ENCODE assay signal across 10 cellular contexts in genomic region chr11:65591939-65592814, GRCh38. TPM values are rescaled to one million over a fixed set of nuclear protein-coding genes. Genes with fewer than 3 reads are reported as not detected.
DNase-seq lines count a peak whose midpoint lies in the region; ATAC-seq and TF ChIP-seq lines count a peak whose summit lies in the region.
"Had no signal": no experiment of that assay in that cellular context is flagged by ENCODE, and none has a peak within 500 bp of the region (broad histone marks: within the 10 kb centered on the region; RNA-seq: fewer than 3 reads in every experiment).

No MANE protein-coding gene starts in this region.

- H3K27ac ChIP-seq in mucosa of rectum (ENCODE audit: low read depth in 2 of 2, low read length in 2 of 2): peak overlapping the region; percentile 44 to 48
- no peak overlapping the region for H3K27ac ChIP-seq in upper lobe of right lung
- no peak overlapping the region for H3K27ac ChIP-seq in substantia nigra (ENCODE audit: low read depth, low read length, poor library complexity, severe bottlenecking)

- intact Hi-C loops in left cardiac atrium (cut with DNase I): loop anchor here in 1 of 2 donors (10.0 kb wide), 1 partner anchor 47 kb away; no protein-coding TSS in a partner anchor
- intact Hi-C loops in upper lobe of right lung (cut with DNase I): no loop called here
- intact Hi-C loops in activated T-helper 2 cell treated with anti-CD3 and anti-CD28 coated beads, Interferon-gamma antibody, Interleukin-2, Interleukin-4, amounts not matched to agents 10 μg/mL and 5 μg/mL and 100 μg/mL, durations not matched to agents 14 hours and 24 hours and 36 hours (cut with micrococcal nuclease): no loop called here

- H3K36me3 ChIP-seq in mucosa of rectum (ENCODE audit: control insufficient read depth in 2 of 2, insufficient read depth in 2 of 2, low read length in 2 of 2): peaks cover 4 to 14% of the 10 kb centered on the region in 2 donors
- H3K36me3 ChIP-seq in upper lobe of right lung: peaks cover 27% of the 10 kb centered on the region

- DNase-seq in astrocyte of the spinal cord (ENCODE audit: low read depth, low spot score) (peak; percentile 83), left cardiac atrium (peak; percentile 77), upper lobe of right lung (peak; percentile 69), activated T-cell treated with anti-CD3 and anti-CD28 coated beads for 4 hours (no peak), substantia nigra (lab: John Stamatoyannopoulos, UW) (no peak)
- DNase-seq in activated T-helper 2 cell treated with anti-CD3 and anti-CD28 coated beads, Interferon-gamma antibody, Interleukin-2, Interleukin-4, amounts not matched to agents 10 μg/mL and 5 μg/mL and 100 μg/mL, durations not matched to agents 14 hours and 24 hours and 36 hours (ENCODE audit: low spot score): no peak
- DNase-seq: effector CD8-positive, alpha-beta T cell; Kasumi-1 had no signal

- peaks cover 34% of the 10 kb centered on the region for H3K4me1 Mint-ChIP-seq in activated T-helper 2 cell treated with anti-CD3 and anti-CD28 coated beads, Interferon-gamma antibody, Interleukin-2, Interleukin-4, amounts not matched to agents 10 μg/mL and 5 μg/mL and 100 μg/mL, durations not matched to agents 14 hours and 24 hours and 36 hours (ENCODE audit: low read depth)

- no peaks in the 10 kb centered on the region for H3K9me3 ChIP-seq in mucosa of rectum (ENCODE audit: control insufficient read depth in 2 of 2, low read length in 2 of 2)
- no peaks in the 10 kb centered on the region for H3K9me3 ChIP-seq in upper lobe of right lung

- H3K4me1 ChIP-seq in mucosa of rectum (ENCODE audit: control insufficient read depth in 2 of 2, insufficient read depth in 2 of 2, low read length in 2 of 2): peaks cover 25% of the 10 kb centered on the region in 2 donors
- peaks cover 13% of the 10 kb centered on the region for H3K4me1 ChIP-seq in upper lobe of right lung

- H3K27ac Mint-ChIP-seq in activated T-helper 2 cell treated with anti-CD3 and anti-CD28 coated beads, Interferon-gamma antibody, Interleukin-2, Interleukin-4, amounts not matched to agents 10 μg/mL and 5 μg/mL and 100 μg/mL, durations not matched to agents 14 hours and 24 hours and 36 hours: no peak overlapping the region
- H3K27ac Mint-ChIP-seq: activated T-helper 1 cell treated with anti-CD3 and anti-CD28 coated beads, Interleukin-12 subunit alpha, Interleukin-12 subunit beta, Interleukin-2, Interleukin-4 antibody, amounts not matched to agents 30 ng/mL and 10 ng/mL and 1 ng/mL, durations not matched to agents 14 hours and 24 hours and 36 hours had no signal

- ATAC-seq in left cardiac atrium (peak; percentile 16 to 25), upper lobe of right lung (peak; percentile 23)

- no peak overlapping the region for H3K4me3 Mint-ChIP-seq in activated T-helper 2 cell treated with anti-CD3 and anti-CD28 coated beads, Interferon-gamma antibody, Interleukin-2, Interleukin-4, amounts not matched to agents 10 μg/mL and 5 μg/mL and 100 μg/mL, durations not matched to agents 14 hours and 24 hours and 36 hours (ENCODE audit: low read depth)
- H3K4me3 Mint-ChIP-seq: activated T-helper 1 cell treated with anti-CD3 and anti-CD28 coated beads, Interleukin-12 subunit alpha, Interleukin-12 subunit beta, Interleukin-2, Interleukin-4 antibody, amounts not matched to agents 30 ng/mL and 10 ng/mL and 1 ng/mL, durations not matched to agents 14 hours and 24 hours and 36 hours had no signal

- no peaks in the 10 kb centered on the region for H3K9me3 Mint-ChIP-seq in activated T-helper 2 cell treated with anti-CD3 and anti-CD28 coated beads, Interferon-gamma antibody, Interleukin-2, Interleukin-4, amounts not matched to agents 10 μg/mL and 5 μg/mL and 100 μg/mL, durations not matched to agents 14 hours and 24 hours and 36 hours
- H3K9me3 Mint-ChIP-seq: activated T-helper 1 cell treated with anti-CD3 and anti-CD28 coated beads, Interleukin-12 subunit alpha, Interleukin-12 subunit beta, Interleukin-2, Interleukin-4 antibody, amounts not matched to agents 30 ng/mL and 10 ng/mL and 1 ng/mL, durations not matched to agents 14 hours and 24 hours and 36 hours had no signal

- TF ChIP-seq CTCF in astrocyte of the spinal cord (IDR thresholded peaks at IDR 0.05; ENCODE audit: low read depth, low read length) (peak; percentile 18), upper lobe of right lung (IDR thresholded peaks at IDR 0.05) (no peak)

- peaks cover 48% of the 10 kb centered on the region for H3K36me3 Mint-ChIP-seq in activated T-helper 2 cell treated with anti-CD3 and anti-CD28 coated beads, Interferon-gamma antibody, Interleukin-2, Interleukin-4, amounts not matched to agents 10 μg/mL and 5 μg/mL and 100 μg/mL, durations not matched to agents 14 hours and 24 hours and 36 hours (ENCODE audit: low read depth)

- in situ Hi-C loops in astrocyte of the spinal cord (cut with HindIII; ENCODE audit: low sequenced_read_pairs): no loop called here

- no peaks in the 10 kb centered on the region for H3K27me3 Mint-ChIP-seq in activated T-helper 2 cell treated with anti-CD3 and anti-CD28 coated beads, Interferon-gamma antibody, Interleukin-2, Interleukin-4, amounts not matched to agents 10 μg/mL and 5 μg/mL and 100 μg/mL, durations not matched to agents 14 hours and 24 hours and 36 hours (ENCODE audit: low read depth)

- H3K27me3 ChIP-seq in mucosa of rectum (ENCODE audit: control insufficient read depth in 2 of 2, insufficient read depth in 2 of 2, low read length in 2 of 2) (no peaks in the 10 kb centered on the region), upper lobe of right lung (no peaks in the 10 kb centered on the region)

- H3K4me3 ChIP-seq in astrocyte of the spinal cord (ENCODE audit: low read depth, low read length): peak overlapping the region; percentile 22
- no peak overlapping the region for H3K4me3 ChIP-seq in mucosa of rectum (ENCODE audit: low read length in 2 of 2)
- H3K4me3 ChIP-seq in upper lobe of right lung: no peak overlapping the region

- H3K9ac ChIP-seq in mucosa of rectum (ENCODE audit: low read depth in 1 of 2, low read length in 2 of 2): peak overlapping the region in 1 of 2 donors; percentile 43

RNA-seq across cellular contexts. Expression of gene KCNK7, which starts 3.4 kb away (rescaled TPM):
- total RNA-seq in left cardiac atrium: under 1 TPM; 0.31 to 0.53 TPM
- 1.3 TPM for total RNA-seq in upper lobe of right lung
- 0.78 and 2.0 TPM in 2 replicates for total RNA-seq in activated T-helper 2 cell treated with anti-CD3 and anti-CD28 coated beads, Interferon-gamma antibody, Interleukin-2, Interleukin-4, amounts not matched to agents 10 μg/mL and 5 μg/mL and 100 μg/mL, durations not matched to agents 14 hours and 24 hours and 36 hours

RNA-seq across cellular contexts. Expression of gene EHBP1L1, which starts 16.3 kb away (rescaled TPM):
- total RNA-seq in left cardiac atrium (10 to 100 TPM; 53.4 to 61.0 TPM), upper lobe of right lung (88.3 TPM)
- total RNA-seq in activated T-helper 2 cell treated with anti-CD3 and anti-CD28 coated beads, Interferon-gamma antibody, Interleukin-2, Interleukin-4, amounts not matched to agents 10 μg/mL and 5 μg/mL and 100 μg/mL, durations not matched to agents 14 hours and 24 hours and 36 hours: 163 and 168 TPM in 2 replicates

RNA-seq across cellular contexts. Expression of gene FAM89B, which starts 19.8 kb away (rescaled TPM):
- total RNA-seq in left cardiac atrium (10 to 100 TPM; 33.5 to 34.5 TPM), upper lobe of right lung (44.1 TPM)
- 31.5 and 32.0 TPM in 2 replicates for total RNA-seq in activated T-helper 2 cell treated with anti-CD3 and anti-CD28 coated beads, Interferon-gamma antibody, Interleukin-2, Interleukin-4, amounts not matched to agents 10 μg/mL and 5 μg/mL and 100 μg/mL, durations not matched to agents 14 hours and 24 hours and 36 hours

RNA-seq across cellular contexts. Expression of gene MAP3K11, which starts 21.8 kb away (rescaled TPM):
- 10 to 100 TPM; 42.8 to 44.7 TPM for total RNA-seq in left cardiac atrium
- 106 TPM for total RNA-seq in upper lobe of right lung
- 84.6 and 88.6 TPM in 2 replicates for total RNA-seq in activated T-helper 2 cell treated with anti-CD3 and anti-CD28 coated beads, Interferon-gamma antibody, Interleukin-2, Interleukin-4, amounts not matched to agents 10 μg/mL and 5 μg/mL and 100 μg/mL, durations not matched to agents 14 hours and 24 hours and 36 hours

RNA-seq across cellular contexts. Expression of gene ZNRD2, which starts 21.9 kb away (rescaled TPM):
- total RNA-seq in left cardiac atrium (10 to 100 TPM; 24.6 to 35.0 TPM), upper lobe of right lung (24.0 TPM)
- 63.6 and 63.8 TPM in 2 replicates for total RNA-seq in activated T-helper 2 cell treated with anti-CD3 and anti-CD28 coated beads, Interferon-gamma antibody, Interleukin-2, Interleukin-4, amounts not matched to agents 10 μg/mL and 5 μg/mL and 100 μg/mL, durations not matched to agents 14 hours and 24 hours and 36 hours

Comparison
In these comparisons a context has a peak if more than half of its experiments do, and no peak if none do; other contexts are left out.
1. DNase-seq: peak in astrocyte of the spinal cord (single experiment), left cardiac atrium (single experiment) and upper lobe of right lung (single experiment); none in activated T-cell treated with anti-CD3 and anti-CD28 coated beads for 4 hours (single experiment), activated T-helper 2 cell treated with anti-CD3 and anti-CD28 coated beads, Interferon-gamma antibody, Interleukin-2, Interleukin-4, amounts not matched to agents 10 μg/mL and 5 μg/mL and 100 μg/mL, durations not matched to agents 14 hours and 24 hours and 36 hours (single experiment) and substantia nigra (0 of 49).
2. H3K27ac ChIP-seq: peak in mucosa of rectum (2 of 2); none in upper lobe of right lung (single experiment) and substantia nigra (single experiment).